Comparison of ENCODE assay signal across 1 cellular context in the genomic region with DNA sequence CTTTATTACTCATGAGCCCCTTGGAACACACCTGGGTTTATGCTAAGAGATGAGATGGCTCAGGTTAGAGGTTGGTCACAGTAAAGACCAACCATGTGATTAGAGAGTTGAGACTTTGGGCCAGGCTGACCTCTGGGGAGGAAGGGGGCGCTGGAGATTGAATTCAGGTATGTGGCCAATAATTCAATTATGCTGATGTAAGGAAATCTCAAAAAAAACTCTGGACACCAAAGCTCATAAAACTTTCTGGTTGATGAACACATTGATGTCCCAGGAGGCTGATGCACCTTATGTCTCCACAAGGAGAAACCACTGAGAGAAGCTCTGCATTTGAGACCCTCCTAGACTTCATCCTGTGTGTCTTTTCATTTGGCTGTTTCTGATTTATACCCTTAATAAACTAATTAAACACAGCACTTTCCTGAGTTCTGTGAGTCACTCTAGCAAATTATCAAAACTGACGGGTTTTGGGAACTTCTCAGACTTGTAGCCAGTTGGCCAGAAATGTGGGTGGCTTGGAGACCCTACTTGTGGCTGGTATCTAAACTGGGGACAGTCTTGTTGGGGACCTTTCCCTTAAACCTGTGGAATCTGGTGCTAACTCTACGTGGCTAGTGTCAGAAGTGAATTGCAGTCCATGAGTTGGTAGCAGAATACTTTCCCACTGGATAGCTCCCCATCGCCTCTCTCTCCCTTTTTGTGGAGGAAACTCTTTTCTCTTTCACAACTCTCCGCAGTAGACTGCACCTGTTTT.
TF ChIP-seq lines count a peak whose summit lies in the region.

No MANE protein-coding gene starts in this region.

TF ChIP-seq in HepG2, 621 proteins besides CTCF, POLR2A, EP300 and RAD21 (continued from another document):
- no peak for TF ChIP-seq KAT2B (IDR thresholded peaks at IDR 0.05; ENCODE audit: borderline replicate concordance, low read depth, low read length)
- TF ChIP-seq MAFF (IDR thresholded peaks at IDR 0.05; ENCODE audit: low read depth, low read length) = peak; percentile 68
